Comparison of ENCODE assay signal across 11 cellular contexts in genomic region chr16:81617021-81617346, GRCh38.
DNase-seq lines count a peak whose midpoint lies in the region; ATAC-seq, FAIRE-seq and TF ChIP-seq lines count a peak whose summit lies in the region.
"Had no signal": no experiment of that assay in that cellular context is flagged by ENCODE, and none has a peak within 500 bp of the region (broad histone marks: within the 10 kb centered on the region; RNA-seq: fewer than 3 reads in every experiment).

No MANE protein-coding gene starts in this region.

- 40 to 75% methylated on average over 3 to 6 of the region's 8 CpGs for WGBS in esophagus squamous epithelium, 2 donors
- WGBS in stomach, 5 donors, result 49 to 66% (median 64%) methylated on average over 8 of the region's 8 CpGs

- H3K4me1 Mint-ChIP-seq in activated CD4-positive, alpha-beta T cell treated with anti-CD3 and anti-CD28 coated beads, Interleukin-2, amount 10 ng/mL, durations not matched to agents 7 days and 5 days, result peaks cover 3% of the 10 kb centered on the region
- H3K4me1 Mint-ChIP-seq in activated B cell treated with CpG ODN at 0.5 μM for 24 hours, result peaks cover 2% of the 10 kb centered on the region

- no peak for TF ChIP-seq CTCF in activated B cell treated with CpG ODN at 0.5 μM for 24 hours (IDR thresholded peaks at IDR 0.05)
- no peak for TF ChIP-seq CTCF in esophagus squamous epithelium (IDR thresholded peaks at IDR 0.05)
- no peak for TF ChIP-seq CTCF in stomach (IDR thresholded peaks at IDR 0.05)

- CTCF ChIA-PET in activated CD4-positive, alpha-beta T cell treated with anti-CD3 and anti-CD28 coated beads, Interleukin-2, amount 10 ng/mL, durations not matched to agents 7 days and 5 days (lab: Charles Lee), result interaction anchor here (1.0 to 1.5 kb wide), 3 partner anchors 7 to 113 kb away, joined by 3 to 5 read pairs (median 3); no protein-coding TSS in a partner anchor
- CTCF ChIA-PET in activated B cell treated with CpG ODN at 0.5 μM for 24 hours (lab: Charles Lee), result interaction anchor here (1.3 to 1.6 kb wide), 4 partner anchors 116 to 269 kb away, joined by 3 to 8 read pairs (median 4); no protein-coding TSS in a partner anchor

- FAIRE-seq in GM12891 (lab: Jason Lieb, UNC), result no peak

- H3K4me1 ChIP-seq in esophagus squamous epithelium (peaks cover 46 to 94% (median 62%) of the 10 kb centered on the region in 3 donors), stomach (peaks cover 28 to 66% (median 49%) of the 10 kb centered on the region in 4 donors)

- no peaks in the 10 kb centered on the region for H3K9me3 Mint-ChIP-seq in activated CD4-positive, alpha-beta T cell treated with anti-CD3 and anti-CD28 coated beads, Interleukin-2, amount 10 ng/mL, durations not matched to agents 7 days and 5 days
- no peaks in the 10 kb centered on the region for H3K9me3 Mint-ChIP-seq in activated B cell treated with CpG ODN at 0.5 μM for 24 hours

- H3K4me3 ChIP-seq in esophagus squamous epithelium, result no peak overlapping the region
- no peak overlapping the region for H3K4me3 ChIP-seq in stomach
- H3K4me3 ChIP-seq: testis had no signal

- DNase-seq in activated CD4-positive, alpha-beta T cell treated with anti-CD3 and anti-CD28 coated beads, Interleukin-2, amount 10 ng/mL, durations not matched to agents 7 days and 5 days, result no peak
- DNase-seq in activated CD4-positive, alpha-beta T cell treated with anti-CD3 and anti-CD28 coated beads, Interleukin-2, amount 50 U/mL, for 48 hours, result no peak
- DNase-seq in activated B cell treated with CpG ODN at 0.5 μM for 24 hours (no peak), esophagus squamous epithelium (lab: John Stamatoyannopoulos, UW) (no peak), stomach (no peak), Right ventricle myocardium superior (no peak), GM12891 (ENCODE audit: insufficient read length, low spot score) (no peak), Ammon's horn (ENCODE audit: low spot score) (no peak)
- DNase-seq: mammary epithelial cell, NCI-H2081 treated with DMSO at 0.1 percent for 48 hours had no signal

- peak overlapping the region; percentile 15 for H3K4me3 Mint-ChIP-seq in activated CD4-positive, alpha-beta T cell treated with anti-CD3 and anti-CD28 coated beads, Interleukin-2, amount 10 ng/mL, durations not matched to agents 7 days and 5 days
- H3K4me3 Mint-ChIP-seq in activated B cell treated with CpG ODN at 0.5 μM for 24 hours, result no peak overlapping the region

- no peaks in the 10 kb centered on the region for H3K27me3 ChIP-seq in esophagus squamous epithelium
- no peaks in the 10 kb centered on the region for H3K27me3 ChIP-seq in stomach
- H3K27me3 ChIP-seq: testis had no signal

- peaks cover 10% of the 10 kb centered on the region for H3K36me3 Mint-ChIP-seq in activated CD4-positive, alpha-beta T cell treated with anti-CD3 and anti-CD28 coated beads, Interleukin-2, amount 10 ng/mL, durations not matched to agents 7 days and 5 days (ENCODE audit: low read depth)
- peaks cover 45% of the 10 kb centered on the region for H3K36me3 Mint-ChIP-seq in activated B cell treated with CpG ODN at 0.5 μM for 24 hours (ENCODE audit: low read depth)

- peak overlapping the region; percentile 47 to 90 (median 80) for H3K27ac ChIP-seq in esophagus squamous epithelium
- H3K27ac ChIP-seq in stomach, result peak overlapping the region; percentile 44 to 70 (median 69)
- H3K27ac ChIP-seq: testis had no signal

- no peak for TF ChIP-seq POLR2A in esophagus squamous epithelium (IDR thresholded peaks at IDR 0.05)
- no peak for TF ChIP-seq POLR2A in stomach (IDR thresholded peaks at IDR 0.05)
- TF ChIP-seq POLR2A in GM12891 (IDR thresholded peaks at IDR 0.05; ENCODE audit: low read depth, low read length), result no peak

- no peak overlapping the region for H3K27ac Mint-ChIP-seq in activated CD4-positive, alpha-beta T cell treated with anti-CD3 and anti-CD28 coated beads, Interleukin-2, amount 10 ng/mL, durations not matched to agents 7 days and 5 days
- peak overlapping the region; percentile 60 for H3K27ac Mint-ChIP-seq in activated B cell treated with CpG ODN at 0.5 μM for 24 hours

- POLR2A ChIA-PET in activated CD4-positive, alpha-beta T cell treated with anti-CD3 and anti-CD28 coated beads, Interleukin-2, amount 10 ng/mL, durations not matched to agents 7 days and 5 days (lab: Charles Lee), result no interaction called here
- POLR2A ChIA-PET in activated B cell treated with CpG ODN at 0.5 μM for 24 hours (lab: Charles Lee), result interaction anchor here (0.7 to 1.2 kb wide), 3 partner anchors 116 to 192 kb away, joined by 3 to 7 read pairs (median 3); no protein-coding TSS in a partner anchor

- H3K9me3 ChIP-seq in esophagus squamous epithelium (no peaks in the 10 kb centered on the region), stomach (no peaks in the 10 kb centered on the region)
- H3K9me3 ChIP-seq: testis had no signal

- H3K36me3 ChIP-seq in esophagus squamous epithelium, result peaks cover 0 to 43% (median 0%) of the 10 kb centered on the region in 3 donors
- peaks cover 0 to 44% (median 26%) of the 10 kb centered on the region in 4 donors for H3K36me3 ChIP-seq in stomach

- TF ChIP-seq EP300 in stomach (IDR thresholded peaks at IDR 0.05), result no peak

- ATAC-seq in activated B cell treated with CpG ODN at 0.5 μM for 24 hours (ENCODE audit: low read depth) (no peak), Right ventricle myocardium superior (ENCODE audit: poor library complexity) (no peak)

- intact Hi-C loops in activated B cell treated with CpG ODN at 0.5 μM for 24 hours (cut with micrococcal nuclease), result no loop called here
- intact Hi-C loops in esophagus squamous epithelium (cut with DNase I), result no loop called here
- intact Hi-C loops in stomach (cut with DNase I; ENCODE audit: low total_unique reads), result loop anchor here (10.0 kb wide), 1 partner anchor 108 kb away; no protein-coding TSS in a partner anchor
- intact Hi-C loops in Right ventricle myocardium superior (cut with DNase I), result loop anchor here (10.0 kb wide), 1 partner anchor 212 kb away; no protein-coding TSS in a partner anchor

- no peaks in the 10 kb centered on the region for H3K27me3 Mint-ChIP-seq in activated CD4-positive, alpha-beta T cell treated with anti-CD3 and anti-CD28 coated beads, Interleukin-2, amount 10 ng/mL, durations not matched to agents 7 days and 5 days
- no peaks in the 10 kb centered on the region for H3K27me3 Mint-ChIP-seq in activated B cell treated with CpG ODN at 0.5 μM for 24 hours

TF ChIP-seq in GM12891, 5 proteins besides CTCF, POLR2A, EP300 and RAD21:
- TF ChIP-seq TAF1 (IDR thresholded peaks at IDR 0.05; ENCODE audit: low read depth, low read length) (no peak), SPI1 (IDR thresholded peaks at IDR 0.05; ENCODE audit: low read depth, low read length) (no peak), POU2F2 (IDR thresholded peaks at IDR 0.05; ENCODE audit: low read depth, low read length) (no peak), PAX5 (IDR thresholded peaks at IDR 0.05; ENCODE audit: insufficient read depth, low read length, severe bottlenecking) (no peak), POLR2AphosphoS5 (IDR thresholded peaks at IDR 0.05; ENCODE audit: low read depth, low read length) (no peak)

Comparison
In these comparisons a context has a peak if more than half of its experiments do, and no peak if none do; other contexts are left out.
1. intact Hi-C loops: an anchor here in stomach (10.0 kb wide) and Right ventricle myocardium superior (10.0 kb wide); none called in activated B cell treated with CpG ODN at 0.5 μM for 24 hours and esophagus squamous epithelium.